23 cellular contexts compared by ENCODE assay signal in genomic region chr4:74631338-74631737, GRCh38.
A peak's percentile ranks its signal among the peaks of the same experiment; 100 is the strongest.
DNase-seq lines count a peak whose midpoint lies in the region; ATAC-seq and TF ChIP-seq lines count a peak whose summit lies in the region.
"Had no signal": no experiment of that assay in that cellular context is flagged by ENCODE, and none has a peak within 500 bp of the region (broad histone marks: within the 10 kb centered on the region; RNA-seq: fewer than 3 reads in every experiment).

No MANE protein-coding gene starts in this region.

- POLR2A ChIA-PET in RWPE1 (lab: Yijun Ruan, JAX; ENCODE audit: low non-redundant PET) = no interaction called here

- peak; percentile 55 for ATAC-seq in esophagus mucosa
- ATAC-seq: effector memory CD8-positive, alpha-beta T cell; left colon had no signal

- H3K4me3 ChIP-seq in colonic mucosa = no peak overlapping the region
- H3K4me3 ChIP-seq: neural progenitor cell had no signal

- TF ChIP-seq CTCF in RWPE1 (conservative IDR thresholded peaks at IDR 0.05; ENCODE audit: low read depth) (no peak), colonic mucosa (IDR thresholded peaks at IDR 0.05) (no peak), nephron progenitor cell (IDR thresholded peaks at IDR 0.05) (no peak)

- no peaks in the 10 kb centered on the region for H3K27me3 ChIP-seq in colonic mucosa
- H3K27me3 ChIP-seq: neural progenitor cell had no signal

- CTCF ChIA-PET in RWPE1 (lab: Yijun Ruan, JAX) = interaction anchor here (0.6 kb wide), 1 partner anchor 100 kb away, joined by 3 read pairs; no protein-coding TSS in a partner anchor

- H3K36me3 Mint-ChIP-seq in nephron progenitor cell (ENCODE audit: low read depth) = no peaks in the 10 kb centered on the region
- H3K36me3 Mint-ChIP-seq: activated CD4-positive, alpha-beta memory T cell treated with anti-CD3 and anti-CD28 coated beads for 36 hours; mesothelial cell of epicardium; neural progenitor cell had no signal

- DNase-seq in ELR (ENCODE audit: low read depth) = peak; percentile 28
- DNase-seq in RWPE1 (ENCODE audit: low spot score) = peak; percentile 49
- peak; percentile 61 for DNase-seq in renal cortical epithelial cell (ENCODE audit: low read depth)
- no peak for DNase-seq in colonic mucosa
- DNase-seq in nephron progenitor cell = no peak
- no peak for DNase-seq in effector CD8-positive, alpha-beta T cell (lab: John Stamatoyannopoulos, UW)
- DNase-seq: activated CD4-positive, alpha-beta memory T cell treated with anti-CD3 and anti-CD28 coated beads for 36 hours; activated naive CD4-positive, alpha-beta T cell; activated T-cell treated with anti-CD3 and anti-CD28 coated beads for 4 hours; aorta; effector memory CD8-positive, alpha-beta T cell; foreskin melanocyte; GDM1; left colon; NCI-H1436 treated with DMSO at 0.1 percent for 48 hours; NCI-H2171; NCI-H526 treated with DMSO at 0.1 percent for 48 hours; stimulated activated CD4-positive, alpha-beta T cell treated with anti-CD3 and anti-CD28 coated beads, Interleukin-12 subunit alpha, Interleukin-12 subunit beta, amount 100 ng/mL, for 4 hours; WERI-Rb-1 had no signal

- no peaks in the 10 kb centered on the region for H3K4me1 Mint-ChIP-seq in nephron progenitor cell
- H3K4me1 Mint-ChIP-seq: neural progenitor cell had no signal

- no peaks in the 10 kb centered on the region for H3K36me3 ChIP-seq in colonic mucosa
- H3K36me3 ChIP-seq: neural progenitor cell, WERI-Rb-1 had no signal

- no peak overlapping the region for H3K9ac ChIP-seq in colonic mucosa (ENCODE audit: low read depth in 2 of 2, low read length in 2 of 2)
- H3K9ac ChIP-seq: neural progenitor cell had no signal

- intact Hi-C loops in colonic mucosa (cut with DNase I) = no loop called here

- peaks cover 3% of the 10 kb centered on the region for H3K27me3 Mint-ChIP-seq in nephron progenitor cell (ENCODE audit: low read depth, poor library complexity)
- H3K27me3 Mint-ChIP-seq: activated CD4-positive, alpha-beta memory T cell treated with anti-CD3 and anti-CD28 coated beads for 36 hours; effector memory CD8-positive, alpha-beta T cell had no signal

- no peak overlapping the region for H3K4me3 Mint-ChIP-seq in nephron progenitor cell
- H3K4me3 Mint-ChIP-seq: activated CD4-positive, alpha-beta memory T cell treated with anti-CD3 and anti-CD28 coated beads for 36 hours; effector memory CD8-positive, alpha-beta T cell; mesothelial cell of epicardium; neural progenitor cell; T-helper 1 cell treated with Interleukin-12 subunit alpha and Interleukin-12 subunit beta and Interleukin-4 antibody, amounts not matched to agents 30 μg/mL and 1 μg/mL, for 36 hours had no signal

- H3K4me1 ChIP-seq in colonic mucosa = no peaks in the 10 kb centered on the region
- H3K4me1 ChIP-seq: neural progenitor cell had no signal

- no peaks in the 10 kb centered on the region for H3K9me3 Mint-ChIP-seq in nephron progenitor cell
- H3K9me3 Mint-ChIP-seq: activated CD4-positive, alpha-beta memory T cell treated with anti-CD3 and anti-CD28 coated beads for 36 hours; mesothelial cell of epicardium; neural progenitor cell; T-helper 1 cell treated with Interleukin-12 subunit alpha and Interleukin-12 subunit beta and Interleukin-4 antibody, amounts not matched to agents 30 μg/mL and 1 μg/mL, for 36 hours had no signal

- no peak overlapping the region for H3K27ac Mint-ChIP-seq in nephron progenitor cell
- H3K27ac Mint-ChIP-seq: activated CD4-positive, alpha-beta memory T cell treated with anti-CD3 and anti-CD28 coated beads for 36 hours; effector memory CD8-positive, alpha-beta T cell; mesothelial cell of epicardium; neural progenitor cell; T-helper 1 cell treated with Interleukin-12 subunit alpha and Interleukin-12 subunit beta and Interleukin-4 antibody, amounts not matched to agents 30 μg/mL and 1 μg/mL, for 36 hours had no signal

- H3K27ac ChIP-seq in RWPE1 (peak overlapping the region; percentile 58), colonic mucosa (no peak overlapping the region)
- H3K27ac ChIP-seq: neural progenitor cell, WERI-Rb-1 had no signal

- H3K9me3 ChIP-seq in colonic mucosa = no peaks in the 10 kb centered on the region

Comparison
In these comparisons a context has a peak if more than half of its experiments do, and no peak if none do; other contexts are left out.
1. DNase-seq: peak in ELR (single experiment), RWPE1 (single experiment) and renal cortical epithelial cell (single experiment); none in colonic mucosa (single experiment), nephron progenitor cell (single experiment) and effector CD8-positive, alpha-beta T cell (single experiment).